In the genomic region with DNA sequence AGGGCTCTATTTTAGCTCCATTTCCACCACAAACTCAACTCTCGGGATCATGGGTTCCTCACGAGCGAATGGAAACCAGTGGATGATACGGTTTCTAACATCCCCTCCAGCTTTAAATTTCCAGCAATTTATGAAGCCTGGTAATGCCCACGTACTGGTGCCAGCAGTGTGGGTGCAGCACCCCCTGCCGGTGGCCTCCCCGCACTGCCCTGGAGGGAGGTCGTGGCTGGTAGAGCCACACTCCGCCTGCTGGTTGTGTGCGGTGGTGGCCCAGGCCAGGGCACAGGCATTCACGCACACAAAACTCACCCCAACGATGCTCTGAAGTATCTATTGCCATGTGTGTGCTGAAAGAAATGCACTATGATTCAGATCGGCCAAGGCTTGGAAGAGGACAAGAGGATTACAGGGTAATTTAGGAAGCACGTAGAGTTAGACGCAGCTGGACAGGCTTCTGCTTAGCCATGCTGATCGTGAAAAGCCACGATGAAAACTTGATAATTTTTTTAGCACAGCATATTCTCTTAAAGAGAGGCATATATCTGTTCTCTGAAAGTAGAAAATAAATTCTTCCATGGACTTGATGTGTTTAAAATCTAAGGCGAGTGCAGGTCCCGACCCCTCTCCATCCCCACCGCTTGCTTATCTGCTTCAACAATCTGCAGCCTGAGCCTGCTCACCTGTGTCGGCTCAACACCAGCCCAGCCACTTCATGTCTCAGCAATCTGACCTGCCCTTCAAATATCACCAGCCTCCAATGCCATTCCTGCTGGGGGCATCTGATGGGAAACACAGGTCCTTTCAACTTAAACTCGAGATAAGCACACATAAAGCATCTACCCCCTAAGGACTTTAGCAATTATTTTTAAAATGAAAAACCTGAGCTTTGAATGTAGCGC, we compare ENCODE assay signal across 8 cellular contexts. TPM values are rescaled to one million over a fixed set of nuclear protein-coding genes. Genes with fewer than 3 reads are reported as not detected.
DNase-seq lines count a peak whose midpoint lies in the region; ATAC-seq, FAIRE-seq and TF ChIP-seq lines count a peak whose summit lies in the region.

No MANE protein-coding gene starts in this region.

- no peaks in the 10 kb centered on the region for H4K20me1 ChIP-seq in OCI-LY1 (ENCODE audit: insufficient read depth, low read length)

- H3K79me2 ChIP-seq in OCI-LY1 (ENCODE audit: insufficient read depth, low read length): no peaks in the 10 kb centered on the region

- no peak overlapping the region; the same call in 1 of the 2 replicates for H3K4me2 ChIP-seq in OCI-LY1 (ENCODE audit: low read length)

- intact Hi-C loops in pancreas (cut with DNase I): loop anchor here in 2 of 3 donors (5.0 to 10.0 kb wide), 2 partner anchors 275 to 277 kb away; no protein-coding TSS in a partner anchor

- H2AFZ ChIP-seq in OCI-LY1 (ENCODE audit: low read length): no peak overlapping the region

- no peaks in the 10 kb centered on the region for H3K9me3 ChIP-seq in OCI-LY1 (ENCODE audit: low read length)
- H3K9me3 ChIP-seq in pancreas: no peaks in the 10 kb centered on the region

- ATAC-seq in GM18861 (IDR thresholded peaks at IDR 0.05; ENCODE audit: unreplicated experiment): peak; percentile 99
- peak; percentile 97 for ATAC-seq in HG03039 (IDR thresholded peaks at IDR 0.05; ENCODE audit: unreplicated experiment)
- peak; percentile 100 for ATAC-seq in activated T-helper 17 cell treated with anti-CD3 and anti-CD28 coated beads, Interleukin-2, amount 50 U/mL, for 72 hours (replicated peaks)
- peak; percentile 88 to 99 (median 93) for ATAC-seq in pancreas

- peak; percentile 70 for DNase-seq in ACHN
- peak; percentile 80 for DNase-seq in foreskin melanocyte
- peak; percentile 65 to 93 (median 83) for DNase-seq in pancreas
- DNase-seq in ureter (ENCODE audit: low spot score): peak; percentile 54

- H3F3A ChIP-seq in OCI-LY1 (ENCODE audit: insufficient read depth, low read length): no peaks in the 10 kb centered on the region

- H3K27me3 Mint-ChIP-seq in activated T-helper 17 cell treated with anti-CD3 and anti-CD28 coated beads, Interleukin-2, amount 50 U/mL, for 72 hours: peaks cover 7% of the 10 kb centered on the region

- H3K9me2 ChIP-seq in OCI-LY1 (ENCODE audit: low read depth, low read length): no peaks in the 10 kb centered on the region

- TF ChIP-seq CTCF in OCI-LY1 (IDR thresholded peaks at IDR 0.05; ENCODE audit: low read length) (peak; percentile 100), pancreas (IDR thresholded peaks at IDR 0.05) (peak; percentile 88 to 98 (median 94))

- no peaks in the 10 kb centered on the region for H3K36me3 Mint-ChIP-seq in activated T-helper 17 cell treated with anti-CD3 and anti-CD28 coated beads, Interleukin-2, amount 50 U/mL, for 72 hours (ENCODE audit: low read depth)

- 49 to 59% methylated on average over 23 of the region's 23 CpGs for WGBS in pancreas, 2 donors

- FAIRE-seq in pancreas (lab: Jason Lieb, UNC): no peak

- H3K9ac ChIP-seq in OCI-LY1 (ENCODE audit: low read length): no peak overlapping the region

- peaks cover 5% of the 10 kb centered on the region for H3K4me1 ChIP-seq in OCI-LY1 (ENCODE audit: insufficient read depth, low read length, severe bottlenecking)
- H3K4me1 ChIP-seq in pancreas: peaks cover 2 to 12% (median 8%) of the 10 kb centered on the region in 3 donors

- H3K27ac Mint-ChIP-seq in activated T-helper 17 cell treated with anti-CD3 and anti-CD28 coated beads, Interleukin-2, amount 50 U/mL, for 72 hours: no peak overlapping the region

- H3K4me3 Mint-ChIP-seq in activated T-helper 17 cell treated with anti-CD3 and anti-CD28 coated beads, Interleukin-2, amount 50 U/mL, for 72 hours: no peak overlapping the region

- no peaks in the 10 kb centered on the region for H3K27me3 ChIP-seq in OCI-LY1 (ENCODE audit: insufficient read depth, low read length)
- no peaks in the 10 kb centered on the region for H3K27me3 ChIP-seq in pancreas

- H3K36me3 ChIP-seq in OCI-LY1 (ENCODE audit: insufficient read depth, low read length): no peaks in the 10 kb centered on the region
- H3K36me3 ChIP-seq in pancreas: no peaks in the 10 kb centered on the region

- in situ Hi-C loops in ACHN (cut with HindIII; ENCODE audit: low pct_ligation_motif_present, low pct_unique_long_range_greater_than_20kb, low sequenced_read_pairs): loop anchor here (25.0 kb wide), 1 partner anchor 277 kb away; no protein-coding TSS in a partner anchor

- H3K27ac ChIP-seq in OCI-LY1 (ENCODE audit: low read depth, low read length, poor library complexity, severe bottlenecking) (no peak overlapping the region), pancreas (no peak overlapping the region)

- H3K4me1 Mint-ChIP-seq in activated T-helper 17 cell treated with anti-CD3 and anti-CD28 coated beads, Interleukin-2, amount 50 U/mL, for 72 hours: no peaks in the 10 kb centered on the region

- H3K4me3 ChIP-seq in OCI-LY1 (ENCODE audit: low read depth, low read length, poor library complexity, severe bottlenecking) (no peak overlapping the region), pancreas (no peak overlapping the region)

- H3K9me3 Mint-ChIP-seq in activated T-helper 17 cell treated with anti-CD3 and anti-CD28 coated beads, Interleukin-2, amount 50 U/mL, for 72 hours: no peaks in the 10 kb centered on the region

RNA-seq across cellular contexts. Expression of a gene that starts 59.1 kb away (rescaled TPM):
- total RNA-seq in activated T-helper 17 cell treated with anti-CD3 and anti-CD28 coated beads, Interleukin-2, amount 50 U/mL, for 72 hours: under 1 TPM; 0.21 to 0.91 TPM
- total RNA-seq in pancreas (10 to 100 TPM; 19.1 to 41.3 (median 27.1) TPM), ureter (7.3 TPM)
- polyA plus RNA-seq in pancreas: 10 to 100 TPM; 30.3 to 58.3 TPM
